Comparison of ENCODE assay signal across 18 cellular contexts in genomic region chr18:45957100-45957499, GRCh38. TPM values are rescaled to one million over a fixed set of nuclear protein-coding genes. Genes with fewer than 3 reads are reported as not detected.
DNase-seq lines count a peak whose midpoint lies in the region; ATAC-seq and TF ChIP-seq lines count a peak whose summit lies in the region.
"Had no signal": no experiment of that assay in that cellular context is flagged by ENCODE, and none has a peak within 500 bp of the region (broad histone marks: within the 10 kb centered on the region; RNA-seq: fewer than 3 reads in every experiment).

No MANE protein-coding gene starts in this region.

- H3K36me3 ChIP-seq in MG63 (peaks cover 75% of the 10 kb centered on the region), left lung (peaks cover 0 to 47% of the 10 kb centered on the region in 2 donors)

- peaks cover 6% of the 10 kb centered on the region for H3K9me3 ChIP-seq in MG63
- no peaks in the 10 kb centered on the region for H3K9me3 ChIP-seq in left lung

- H3K4me1 ChIP-seq in left lung: peaks cover 0 to 38% of the 10 kb centered on the region in 2 donors

- DNase-seq in AG20443 (ENCODE audit: low spot score) (peak; percentile 57), MG63 (peak; percentile 15), choroid plexus epithelial cell (ENCODE audit: low read depth) (peak; percentile 93), myocyte (ENCODE audit: low read depth) (peak; percentile 46), left lung (no peak), DMS53 treated with DMSO at 0.1 percent for 48 hours (lab: John Stamatoyannopoulos, UW; ENCODE audit: unreplicated experiment) (no peak), SKM-1 (lab: John Stamatoyannopoulos, UW; ENCODE audit: unreplicated experiment) (no peak)
- no peak for DNase-seq in stimulated activated CD4-positive, alpha-beta T cell treated with anti-CD3 and anti-CD28 coated beads, Interleukin-12 subunit alpha, Interleukin-12 subunit beta, amount 100 ng/mL, for 4 hours
- DNase-seq: activated CD4-positive, alpha-beta memory T cell treated with anti-CD3 and anti-CD28 coated beads, Interleukin-2, amount 10 ng/mL, durations not matched to agents 7 days and 5 days; activated naive CD8-positive, alpha-beta T cell treated with anti-CD3 and anti-CD28 coated beads for 36 hours; activated T-cell treated with anti-CD3 and anti-CD28 coated beads, Interleukin-2, amount 50 U/mL, for 4 hours; glutamatergic neuron; immature natural killer cell; NCI-H1105; NK-92 treated with Interleukin-12 subunit alpha and Interleukin-12 subunit beta, amount 100 ng/mL, for 24 hours; substantia nigra; T-helper 1 cell had no signal

- H3K27me3 ChIP-seq in MG63 (no peaks in the 10 kb centered on the region), left lung (no peaks in the 10 kb centered on the region)

- TF ChIP-seq CTCF in choroid plexus epithelial cell (conservative IDR thresholded peaks at IDR 0.05; ENCODE audit: low read depth, low read length): no peak
- no peak for TF ChIP-seq CTCF in left lung (IDR thresholded peaks at IDR 0.05)

- intact Hi-C loops in left lung (cut with DNase I): loop anchor here in 1 of 2 donors (10.0 kb wide), 1 partner anchor 118 kb away; the partner anchor contains the start of gene PSTPIP2

- H3K4me3 ChIP-seq in MG63 (no peak overlapping the region), choroid plexus epithelial cell (ENCODE audit: low read depth, low read length) (no peak overlapping the region), left lung (no peak overlapping the region)

- ATAC-seq in left lung: no peak
- ATAC-seq: activated T-cell treated with anti-CD3 and anti-CD28 coated beads, Interleukin-2, amount 50 U/mL, for 4 hours had no signal

- H3K27ac ChIP-seq in left lung: no peak overlapping the region
- H3K27ac ChIP-seq: VCaP had no signal

RNA-seq across cellular contexts. Expression of gene EPG5, which starts 10.0 kb away (rescaled TPM):
- 9.4 and 14.2 TPM in 2 replicates for total RNA-seq in MG63 (2014; rRNA removed; shearing (Covaris generic); ENCODE audit: low replicate concordance)
- total RNA-seq in myocyte (31.8 and 33.3 TPM in 2 replicates), left lung (10 to 100 TPM; 29.1 to 38.0 TPM)
- 22.3 TPM for polyA plus RNA-seq in myocyte (2012)

Comparison
In these comparisons a context has a peak if more than half of its experiments do, and no peak if none do; other contexts are left out.
1. DNase-seq: peak in AG20443 (single experiment), MG63 (single experiment), choroid plexus epithelial cell (single experiment) and myocyte (single experiment); none in left lung (0 of 2), DMS53 treated with DMSO at 0.1 percent for 48 hours (single experiment), SKM-1 (single experiment) and stimulated activated CD4-positive, alpha-beta T cell treated with anti-CD3 and anti-CD28 coated beads, Interleukin-12 subunit alpha, Interleukin-12 subunit beta, amount 100 ng/mL, for 4 hours (single experiment).